1 cellular context compared by ENCODE assay signal in the genomic region with DNA sequence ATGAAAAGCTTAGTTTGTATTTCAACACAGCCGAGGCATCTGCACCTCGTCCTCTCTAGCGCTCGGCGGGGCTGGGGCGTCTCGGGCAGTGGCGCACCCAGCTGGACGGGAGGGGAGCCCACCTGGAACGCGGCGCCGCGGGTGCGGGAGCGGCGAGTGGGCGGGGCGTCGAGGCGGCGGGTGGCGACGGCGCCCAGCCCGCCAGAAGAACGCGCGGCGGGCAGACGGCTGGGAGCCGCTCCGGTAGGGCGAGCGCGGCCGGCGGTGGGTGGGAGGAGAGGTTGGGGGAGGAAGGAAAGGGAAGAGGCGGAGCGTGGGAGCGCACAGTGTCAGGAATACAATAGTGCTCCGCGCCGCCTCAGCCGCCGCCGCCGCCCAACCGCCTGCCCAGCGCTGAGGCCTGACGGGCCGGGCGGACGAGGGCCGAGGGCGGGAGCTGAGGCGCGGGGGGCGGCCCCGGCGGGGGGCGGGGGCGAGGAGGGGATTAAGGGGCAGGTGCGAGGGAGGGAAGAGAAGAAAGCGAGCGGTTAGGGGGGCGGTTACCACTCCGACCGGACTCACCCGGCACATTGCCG.
TF ChIP-seq lines count a peak whose summit lies in the region.

JADE3 (plus strand) TSS at position 324 of the 575 bp plus-strand sequence. CDS start 72,474 bp downstream, outside the sequence.

TF ChIP-seq in HepG2, 621 proteins besides CTCF, POLR2A, EP300 and RAD21 (continued from another document and continues in another):
- TF ChIP-seq, protein P1, sequence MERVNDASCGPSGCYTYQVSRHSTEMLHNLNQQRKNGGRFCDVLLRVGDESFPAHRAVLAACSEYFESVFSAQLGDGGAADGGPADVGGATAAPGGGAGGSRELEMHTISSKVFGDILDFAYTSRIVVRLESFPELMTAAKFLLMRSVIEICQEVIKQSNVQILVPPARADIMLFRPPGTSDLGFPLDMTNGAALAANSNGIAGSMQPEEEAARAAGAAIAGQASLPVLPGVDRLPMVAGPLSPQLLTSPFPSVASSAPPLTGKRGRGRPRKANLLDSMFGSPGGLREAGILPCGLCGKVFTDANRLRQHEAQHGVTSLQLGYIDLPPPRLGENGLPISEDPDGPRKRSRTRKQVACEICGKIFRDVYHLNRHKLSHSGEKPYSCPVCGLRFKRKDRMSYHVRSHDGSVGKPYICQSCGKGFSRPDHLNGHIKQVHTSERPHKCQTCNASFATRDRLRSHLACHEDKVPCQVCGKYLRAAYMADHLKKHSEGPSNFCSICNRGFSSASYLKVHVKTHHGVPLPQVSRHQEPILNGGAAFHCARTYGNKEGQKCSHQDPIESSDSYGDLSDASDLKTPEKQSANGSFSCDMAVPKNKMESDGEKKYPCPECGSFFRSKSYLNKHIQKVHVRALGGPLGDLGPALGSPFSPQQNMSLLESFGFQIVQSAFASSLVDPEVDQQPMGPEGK (CRISPR knock-in tag; IDR thresholded peaks at IDR 0.05), result 0 out of 2 replicates have a peak, but pooled peaks have one; percentile 24
- TF ChIP-seq KDM2A (CRISPR knock-in tag; IDR thresholded peaks at IDR 0.05; ENCODE audit: borderline replicate concordance, low read depth) (0 out of 2 replicates have a peak, but pooled peaks have one; percentile 25), ZBTB39 (CRISPR knock-in tag; IDR thresholded peaks at IDR 0.05) (no peak), ZNF788 (CRISPR knock-in tag; IDR thresholded peaks at IDR 0.05; ENCODE audit: borderline replicate concordance) (no peak), ZC3H4 (CRISPR knock-in tag; IDR thresholded peaks at IDR 0.05; ENCODE audit: borderline replicate concordance) (no peak), ZMYM4 (CRISPR knock-in tag; IDR thresholded peaks at IDR 0.05) (peak; percentile 90), TFDP2 (CRISPR knock-in tag; IDR thresholded peaks at IDR 0.05) (no peak), KAT7 (CRISPR knock-in tag; IDR thresholded peaks at IDR 0.05; ENCODE audit: borderline replicate concordance) (no peak), BRD4 (CRISPR knock-in tag; IDR thresholded peaks at IDR 0.05) (no peak), ZBTB20 (CRISPR knock-in tag; IDR thresholded peaks at IDR 0.05; ENCODE audit: borderline replicate concordance, low read depth) (no peak), SRSF1 (optimal IDR thresholded peaks at IDR 0.05; ENCODE audit: low read depth, low read length) (no peak), TGIF2 (CRISPR knock-in tag; IDR thresholded peaks at IDR 0.05) (no peak), E2F5 (CRISPR knock-in tag; conservative IDR thresholded peaks at IDR 0.05) (no peak), MXI1 (IDR thresholded peaks at IDR 0.05; ENCODE audit: borderline replicate concordance, low read depth, low read length) (no peak), KLF6 (CRISPR knock-in tag; IDR thresholded peaks at IDR 0.05) (no peak), AKNA (CRISPR knock-in tag; IDR thresholded peaks at IDR 0.05; ENCODE audit: borderline replicate concordance) (no peak), ZNF782 (CRISPR knock-in tag; IDR thresholded peaks at IDR 0.05; ENCODE audit: borderline replicate concordance) (no peak), ZNF577 (CRISPR knock-in tag; IDR thresholded peaks at IDR 0.05; ENCODE audit: borderline replicate concordance, low read depth) (no peak), ASH2L (IDR thresholded peaks at IDR 0.05; ENCODE audit: insufficient read length, low read depth, low read length) (peak; percentile 39), MED8 (CRISPR knock-in tag; IDR thresholded peaks at IDR 0.05; ENCODE audit: insufficient replicate concordance) (no peak), ZBTB1 (CRISPR knock-in tag; IDR thresholded peaks at IDR 0.05; ENCODE audit: borderline replicate concordance) (no peak), POGZ (CRISPR knock-in tag; IDR thresholded peaks at IDR 0.05) (no peak), ZNF678 (CRISPR knock-in tag; IDR thresholded peaks at IDR 0.05) (no peak), ERF (CRISPR knock-in tag; IDR thresholded peaks at IDR 0.05) (no peak)
- TF ChIP-seq, protein P2, sequence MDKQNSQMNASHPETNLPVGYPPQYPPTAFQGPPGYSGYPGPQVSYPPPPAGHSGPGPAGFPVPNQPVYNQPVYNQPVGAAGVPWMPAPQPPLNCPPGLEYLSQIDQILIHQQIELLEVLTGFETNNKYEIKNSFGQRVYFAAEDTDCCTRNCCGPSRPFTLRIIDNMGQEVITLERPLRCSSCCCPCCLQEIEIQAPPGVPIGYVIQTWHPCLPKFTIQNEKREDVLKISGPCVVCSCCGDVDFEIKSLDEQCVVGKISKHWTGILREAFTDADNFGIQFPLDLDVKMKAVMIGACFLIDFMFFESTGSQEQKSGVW (CRISPR knock-in tag; IDR thresholded peaks at IDR 0.05; ENCODE audit: borderline replicate concordance), result no peak
- TF ChIP-seq, protein P3, sequence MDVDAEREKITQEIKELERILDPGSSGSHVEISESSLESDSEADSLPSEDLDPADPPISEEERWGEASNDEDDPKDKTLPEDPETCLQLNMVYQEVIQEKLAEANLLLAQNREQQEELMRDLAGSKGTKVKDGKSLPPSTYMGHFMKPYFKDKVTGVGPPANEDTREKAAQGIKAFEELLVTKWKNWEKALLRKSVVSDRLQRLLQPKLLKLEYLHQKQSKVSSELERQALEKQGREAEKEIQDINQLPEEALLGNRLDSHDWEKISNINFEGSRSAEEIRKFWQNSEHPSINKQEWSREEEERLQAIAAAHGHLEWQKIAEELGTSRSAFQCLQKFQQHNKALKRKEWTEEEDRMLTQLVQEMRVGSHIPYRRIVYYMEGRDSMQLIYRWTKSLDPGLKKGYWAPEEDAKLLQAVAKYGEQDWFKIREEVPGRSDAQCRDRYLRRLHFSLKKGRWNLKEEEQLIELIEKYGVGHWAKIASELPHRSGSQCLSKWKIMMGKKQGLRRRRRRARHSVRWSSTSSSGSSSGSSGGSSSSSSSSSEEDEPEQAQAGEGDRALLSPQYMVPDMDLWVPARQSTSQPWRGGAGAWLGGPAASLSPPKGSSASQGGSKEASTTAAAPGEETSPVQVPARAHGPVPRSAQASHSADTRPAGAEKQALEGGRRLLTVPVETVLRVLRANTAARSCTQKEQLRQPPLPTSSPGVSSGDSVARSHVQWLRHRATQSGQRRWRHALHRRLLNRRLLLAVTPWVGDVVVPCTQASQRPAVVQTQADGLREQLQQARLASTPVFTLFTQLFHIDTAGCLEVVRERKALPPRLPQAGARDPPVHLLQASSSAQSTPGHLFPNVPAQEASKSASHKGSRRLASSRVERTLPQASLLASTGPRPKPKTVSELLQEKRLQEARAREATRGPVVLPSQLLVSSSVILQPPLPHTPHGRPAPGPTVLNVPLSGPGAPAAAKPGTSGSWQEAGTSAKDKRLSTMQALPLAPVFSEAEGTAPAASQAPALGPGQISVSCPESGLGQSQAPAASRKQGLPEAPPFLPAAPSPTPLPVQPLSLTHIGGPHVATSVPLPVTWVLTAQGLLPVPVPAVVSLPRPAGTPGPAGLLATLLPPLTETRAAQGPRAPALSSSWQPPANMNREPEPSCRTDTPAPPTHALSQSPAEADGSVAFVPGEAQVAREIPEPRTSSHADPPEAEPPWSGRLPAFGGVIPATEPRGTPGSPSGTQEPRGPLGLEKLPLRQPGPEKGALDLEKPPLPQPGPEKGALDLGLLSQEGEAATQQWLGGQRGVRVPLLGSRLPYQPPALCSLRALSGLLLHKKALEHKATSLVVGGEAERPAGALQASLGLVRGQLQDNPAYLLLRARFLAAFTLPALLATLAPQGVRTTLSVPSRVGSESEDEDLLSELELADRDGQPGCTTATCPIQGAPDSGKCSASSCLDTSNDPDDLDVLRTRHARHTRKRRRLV (CRISPR knock-in tag; IDR thresholded peaks at IDR 0.05), result no peak
- TF ChIP-seq, protein P4, sequence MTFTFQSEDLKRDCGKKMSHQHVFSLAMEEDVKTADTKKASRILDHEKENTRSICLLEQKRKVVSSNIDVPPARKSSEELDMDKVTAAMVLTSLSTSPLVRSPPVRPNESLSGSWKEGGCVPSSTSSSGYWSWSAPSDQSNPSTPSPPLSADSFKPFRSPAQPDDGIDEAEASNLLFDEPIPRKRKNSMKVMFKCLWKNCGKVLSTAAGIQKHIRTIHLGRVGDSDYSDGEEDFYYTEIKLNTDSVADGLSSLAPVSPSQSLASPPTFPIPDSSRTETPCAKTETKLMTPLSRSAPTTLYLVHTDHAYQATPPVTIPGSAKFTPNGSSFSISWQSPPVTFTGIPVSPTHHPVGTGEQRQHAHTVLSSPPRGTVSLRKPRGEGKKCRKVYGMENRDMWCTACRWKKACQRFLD (CRISPR knock-in tag; IDR thresholded peaks at IDR 0.05; ENCODE audit: borderline replicate concordance), result no peak
- TF ChIP-seq, protein P5, sequence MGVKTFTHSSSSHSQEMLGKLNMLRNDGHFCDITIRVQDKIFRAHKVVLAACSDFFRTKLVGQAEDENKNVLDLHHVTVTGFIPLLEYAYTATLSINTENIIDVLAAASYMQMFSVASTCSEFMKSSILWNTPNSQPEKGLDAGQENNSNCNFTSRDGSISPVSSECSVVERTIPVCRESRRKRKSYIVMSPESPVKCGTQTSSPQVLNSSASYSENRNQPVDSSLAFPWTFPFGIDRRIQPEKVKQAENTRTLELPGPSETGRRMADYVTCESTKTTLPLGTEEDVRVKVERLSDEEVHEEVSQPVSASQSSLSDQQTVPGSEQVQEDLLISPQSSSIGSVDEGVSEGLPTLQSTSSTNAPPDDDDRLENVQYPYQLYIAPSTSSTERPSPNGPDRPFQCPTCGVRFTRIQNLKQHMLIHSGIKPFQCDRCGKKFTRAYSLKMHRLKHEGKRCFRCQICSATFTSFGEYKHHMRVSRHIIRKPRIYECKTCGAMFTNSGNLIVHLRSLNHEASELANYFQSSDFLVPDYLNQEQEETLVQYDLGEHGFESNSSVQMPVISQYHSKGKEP (CRISPR knock-in tag; IDR thresholded peaks at IDR 0.05), result no peak
